Comparison of ENCODE assay signal across 8 cellular contexts in genomic region chrX:101051549-101052302, GRCh38. TPM values are rescaled to one million over a fixed set of nuclear protein-coding genes. Genes with fewer than 3 reads are reported as not detected.
DNase-seq lines count a peak whose midpoint lies in the region; ATAC-seq and TF ChIP-seq lines count a peak whose summit lies in the region.

Gene TRMT2B, minus strand, starts transcription at chrX:101052111. Its CDS starts 9,822 bp downstream, at chrX:101042289.

- TF ChIP-seq CTCF in CD8-positive, alpha-beta T cell (IDR thresholded peaks at IDR 0.05), result no peak

- H3K27me3 Mint-ChIP-seq in CD8-positive, alpha-beta T cell (ENCODE audit: low read depth), result no peaks in the 10 kb centered on the region

- under 1% methylated on average over 27 of the region's 43 CpGs for WGBS in mesenchymal stem cell

- peak within 1 kb of the TSS in 1 of 2 experiments; percentile 1 for H3K14ac ChIP-seq in mesenchymal stem cell (ENCODE audit: low read length in 2 of 2)

- peaks cover 11% of the 10 kb centered on the region for H3K4me1 ChIP-seq in CD8-positive, alpha-beta T cell (ENCODE audit: insufficient read depth, low read length)
- peaks cover 8% of the 10 kb centered on the region for H3K4me1 ChIP-seq in effector memory CD4-positive, alpha-beta T cell (ENCODE audit: control insufficient read depth, insufficient read depth, low read length, poor library complexity, severe bottlenecking)
- peaks cover 3% of the 10 kb centered on the region for H3K4me1 ChIP-seq in mesenchymal stem cell (ENCODE audit: control insufficient read depth, insufficient read depth, low read depth, low read length)

- H3K79me1 ChIP-seq in mesenchymal stem cell (replicated peaks; ENCODE audit: low read length, poor library complexity, severe bottlenecking), result no peaks in the 10 kb centered on the region

- H3K36me3 ChIP-seq in CD8-positive, alpha-beta T cell (ENCODE audit: insufficient read depth, low read length), result no peaks in the 10 kb centered on the region
- no peaks in the 10 kb centered on the region for H3K36me3 ChIP-seq in effector memory CD4-positive, alpha-beta T cell (ENCODE audit: control insufficient read depth, insufficient read depth, low read length)
- H3K36me3 ChIP-seq in mesenchymal stem cell (ENCODE audit: control insufficient read depth in 1 of 2, insufficient read depth in 2 of 2, low read depth in 1 of 2, low read length in 2 of 2), result no peaks in the 10 kb centered on the region

- ATAC-seq in CD8-positive, alpha-beta T cell, result peak; percentile 85
- ATAC-seq in GM19438 (IDR thresholded peaks at IDR 0.05; ENCODE audit: low read depth, unreplicated experiment) (peak; percentile 92), HG03571 (IDR thresholded peaks at IDR 0.05; ENCODE audit: unreplicated experiment) (peak; percentile 92)

- H3K9me3 Mint-ChIP-seq in CD8-positive, alpha-beta T cell, result no peaks in the 10 kb centered on the region

- no peak within 1 kb of the TSS for H2BK5ac ChIP-seq in mesenchymal stem cell (ENCODE audit: low read depth, low read length, poor library complexity, severe bottlenecking)

- H3K36me3 Mint-ChIP-seq in CD8-positive, alpha-beta T cell, result peaks cover 26% of the 10 kb centered on the region

- H3K27me3 ChIP-seq in CD8-positive, alpha-beta T cell (ENCODE audit: insufficient read depth, low read length), result no peaks in the 10 kb centered on the region
- H3K27me3 ChIP-seq in effector memory CD4-positive, alpha-beta T cell (replicated peaks; ENCODE audit: control insufficient read depth, insufficient read depth, low read length, poor library complexity, severe bottlenecking), result no peaks in the 10 kb centered on the region
- H3K27me3 ChIP-seq in mesenchymal stem cell (ENCODE audit: control insufficient read depth in 1 of 2, insufficient read depth in 1 of 2, low read length in 2 of 2), result no peaks in the 10 kb centered on the region

- H4K8ac ChIP-seq in mesenchymal stem cell (ENCODE audit: low read length), result peak within 1 kb of the TSS; percentile 75

- peak within 1 kb of the TSS; percentile 51 for H3K4me3 ChIP-seq in CD8-positive, alpha-beta T cell (ENCODE audit: low read depth, low read length)
- H3K4me3 ChIP-seq in effector memory CD4-positive, alpha-beta T cell (ENCODE audit: insufficient read depth, low read depth, low read length, poor library complexity, severe bottlenecking), result peak within 1 kb of the TSS; percentile 68
- H3K4me3 ChIP-seq in mesenchymal stem cell (ENCODE audit: insufficient read depth in 1 of 2, low read depth in 1 of 2, low read length in 2 of 2), result peak within 1 kb of the TSS; percentile 59 to 86

- peak within 1 kb of the TSS; percentile 98 for H3K27ac Mint-ChIP-seq in CD8-positive, alpha-beta T cell

- H3K9me3 ChIP-seq in CD8-positive, alpha-beta T cell (ENCODE audit: low read length), result no peaks in the 10 kb centered on the region
- H3K9me3 ChIP-seq in effector memory CD4-positive, alpha-beta T cell (ENCODE audit: control insufficient read depth, low read length), result no peaks in the 10 kb centered on the region
- no peaks in the 10 kb centered on the region for H3K9me3 ChIP-seq in mesenchymal stem cell (ENCODE audit: control insufficient read depth, low read length)

- DNase-seq in CD8-positive, alpha-beta T cell, result peak; percentile 56 to 88 (median 77)
- DNase-seq in NCI-H82 treated with DMSO at 0.1 percent for 48 hours (lab: John Stamatoyannopoulos, UW; ENCODE audit: unreplicated experiment) (peak; percentile 12), mesenchymal stem cell (peak; percentile 80)
- DNase-seq in activated CD8-positive, alpha-beta memory T cell treated with anti-CD3 and anti-CD28 coated beads for 1 hour (ENCODE audit: extremely low read depth in 1 of 2, low read depth in 1 of 2), result peak; percentile 44 to 65
- DNase-seq in effector memory CD4-positive, alpha-beta T cell, result peak; percentile 55 to 69 (median 68)
- DNase-seq in stimulated activated CD8-positive, alpha-beta memory T cell treated with anti-CD3 and anti-CD28 coated beads, Interleukin-12 subunit alpha, Interleukin-12 subunit beta, amount 100 ng/mL, for 24 hours (ENCODE audit: extremely low read depth), result peak; percentile 61

- peak within 1 kb of the TSS; percentile 52 for H2BK15ac ChIP-seq in mesenchymal stem cell (ENCODE audit: low read depth, poor library complexity, severe bottlenecking)

- intact Hi-C loops in CD8-positive, alpha-beta T cell (cut with DNase I, micrococcal nuclease), result loop anchor here (1.0 to 5.0 kb wide), 9 partner anchors 46 to 881 kb away; partner anchors contain the start of genes CSTF2 (in 2 of the 2), GLA (in 2 of the 2), CENPI (in 1 of the 2) and HNRNPH2 (in 1 of the 2)

- H3K9ac ChIP-seq in mesenchymal stem cell (ENCODE audit: low read length), result peak within 1 kb of the TSS; percentile 92

- POLR2A ChIA-PET in CD8-positive, alpha-beta T cell (lab: Charles Lee), result no interaction called here

- peak within 1 kb of the TSS in 1 of 2 experiments; percentile 39 for H2BK12ac ChIP-seq in mesenchymal stem cell (ENCODE audit: low read length in 2 of 2)

- peak within 1 kb of the TSS in 1 of 2 experiments; percentile 28 for H3K4ac ChIP-seq in mesenchymal stem cell (ENCODE audit: low read depth in 1 of 2, low read length in 2 of 2)

- peak within 1 kb of the TSS; percentile 25 for H4K91ac ChIP-seq in mesenchymal stem cell (ENCODE audit: low read length)

- H3K18ac ChIP-seq in mesenchymal stem cell (ENCODE audit: low read depth in 1 of 2, low read length in 2 of 2), result peak within 1 kb of the TSS; percentile 62 to 76

- H2BK120ac ChIP-seq in mesenchymal stem cell (ENCODE audit: low read depth, low read length), result no peak within 1 kb of the TSS

- no peak within 1 kb of the TSS for H2AFZ ChIP-seq in mesenchymal stem cell (ENCODE audit: low read depth, low read length)

- H3K4me2 ChIP-seq in mesenchymal stem cell (ENCODE audit: low read length, poor library complexity, severe bottlenecking), result peak within 1 kb of the TSS; percentile 44

- peak within 1 kb of the TSS; percentile 94 for H3K27ac ChIP-seq in CD8-positive, alpha-beta T cell (ENCODE audit: low read depth, low read length)
- peak within 1 kb of the TSS; percentile 91 for H3K27ac ChIP-seq in effector memory CD4-positive, alpha-beta T cell (ENCODE audit: insufficient read depth, low read length, poor library complexity, severe bottlenecking)
- peak within 1 kb of the TSS; percentile 60 for H3K27ac ChIP-seq in mesenchymal stem cell (ENCODE audit: low read length, poor library complexity, severe bottlenecking)

- H2AK5ac ChIP-seq in mesenchymal stem cell (ENCODE audit: low read length, severe bottlenecking), result no peak within 1 kb of the TSS

- H3K4me3 Mint-ChIP-seq in CD8-positive, alpha-beta T cell, result peak within 1 kb of the TSS; percentile 91

- CTCF ChIA-PET in CD8-positive, alpha-beta T cell (lab: Charles Lee), result no interaction called here

- H3K4me1 Mint-ChIP-seq in CD8-positive, alpha-beta T cell (ENCODE audit: low read depth), result peaks cover 29% of the 10 kb centered on the region

- no peak within 1 kb of the TSS for H3K23ac ChIP-seq in mesenchymal stem cell (ENCODE audit: low read length in 2 of 2)

RNA-seq across cellular contexts. Expression of gene TRMT2B, which starts in this region (rescaled TPM):
- total RNA-seq in CD8-positive, alpha-beta T cell, result 10 to 100 TPM; 27.8 to 28.0 TPM
- polyA plus RNA-seq in mesenchymal stem cell (2013, experiment 1 of 2), result 6.3 TPM
- polyA plus RNA-seq in mesenchymal stem cell (2013, experiment 2 of 2), result 6.8 TPM

Comparison
In these comparisons a context has a peak if more than half of its experiments do, and no peak if none do; other contexts are left out.
1. Peak in every context shown above with its lines: DNase-seq, ATAC-seq, H3K4me3 ChIP-seq and H3K27ac ChIP-seq.
2. DNase-seq: peak in every context shown above with its lines; median percentile 80 in mesenchymal stem cell; 77 in CD8-positive, alpha-beta T cell; 68 in effector memory CD4-positive, alpha-beta T cell; 61 in stimulated activated CD8-positive, alpha-beta memory T cell treated with anti-CD3 and anti-CD28 coated beads, Interleukin-12 subunit alpha, Interleukin-12 subunit beta, amount 100 ng/mL, for 24 hours; 54 in activated CD8-positive, alpha-beta memory T cell treated with anti-CD3 and anti-CD28 coated beads for 1 hour; 12 in NCI-H82 treated with DMSO at 0.1 percent for 48 hours.